9 cellular contexts compared by ENCODE assay signal in genomic region chr7:127396184-127396583, GRCh38. TPM values are rescaled to one million over a fixed set of nuclear protein-coding genes. Genes with fewer than 3 reads are reported as not detected.
DNase-seq lines count a peak whose midpoint lies in the region; ATAC-seq and TF ChIP-seq lines count a peak whose summit lies in the region.
"Had no signal": no experiment of that assay in that cellular context is flagged by ENCODE, and none has a peak within 500 bp of the region (broad histone marks: within the 10 kb centered on the region; RNA-seq: fewer than 3 reads in every experiment).

No MANE protein-coding gene starts in this region.

- no peak overlapping the region for H2BK12ac ChIP-seq in mesenchymal stem cell (ENCODE audit: low read length in 2 of 2)

- H3K27ac ChIP-seq in mesenchymal stem cell (ENCODE audit: low read length, poor library complexity, severe bottlenecking), result no peak overlapping the region
- no peak overlapping the region for H3K27ac ChIP-seq in gastroesophageal sphincter
- H3K27ac ChIP-seq: BLaER1 treated with 17β-estradiol and CSF1 and Interleukin-3, amounts not matched to agents 10 nM and 100 nM had no signal

- no peak for TF ChIP-seq POLR2A in gastroesophageal sphincter (IDR thresholded peaks at IDR 0.05)

- H3K4me1 ChIP-seq in mesenchymal stem cell (ENCODE audit: control insufficient read depth, insufficient read depth, low read depth, low read length), result peaks cover 5% of the 10 kb centered on the region
- peaks cover 0 to 16% (median 2%) of the 10 kb centered on the region in 3 donors for H3K4me1 ChIP-seq in gastroesophageal sphincter

- H4K8ac ChIP-seq in mesenchymal stem cell (ENCODE audit: low read length), result no peak overlapping the region

- H3K4me3 ChIP-seq in mesenchymal stem cell (ENCODE audit: insufficient read depth in 1 of 2, low read depth in 1 of 2, low read length in 2 of 2), result no peak overlapping the region
- H3K4me3 ChIP-seq in gastroesophageal sphincter, result no peak overlapping the region
- H3K4me3 ChIP-seq: BLaER1 treated with 17β-estradiol and CSF1 and Interleukin-3, amounts not matched to agents 10 nM and 100 nM had no signal

- WGBS in mesenchymal stem cell, result 20% methylated on average over 1 of the region's 1 CpG
- 17% methylated on average over 1 of the region's 1 CpG; no CpG with 5 or more reads in 1 of the 2 donors for WGBS in gastroesophageal sphincter (ENCODE audit: low coverage in 1 of 2), 2 donors

- H3K36me3 ChIP-seq in mesenchymal stem cell (ENCODE audit: control insufficient read depth in 1 of 2, insufficient read depth in 2 of 2, low read depth in 1 of 2, low read length in 2 of 2), result no peaks in the 10 kb centered on the region
- no peaks in the 10 kb centered on the region for H3K36me3 ChIP-seq in gastroesophageal sphincter

- no peak overlapping the region for H2AFZ ChIP-seq in mesenchymal stem cell (ENCODE audit: low read depth, low read length)

- TF ChIP-seq CTCF in gastroesophageal sphincter (IDR thresholded peaks at IDR 0.05), result no peak

- ATAC-seq in HG02884 (IDR thresholded peaks at IDR 0.05; ENCODE audit: unreplicated experiment) (peak; percentile 28), gastroesophageal sphincter (no peak)

- no peak overlapping the region for H2BK15ac ChIP-seq in mesenchymal stem cell (ENCODE audit: low read depth, poor library complexity, severe bottlenecking)

- no peak overlapping the region for H4K91ac ChIP-seq in mesenchymal stem cell (ENCODE audit: low read length)

- peak overlapping the region in 1 of 2 experiments; percentile 59 for H3K23ac ChIP-seq in mesenchymal stem cell (ENCODE audit: low read length in 2 of 2)

- no peak overlapping the region for H3K14ac ChIP-seq in mesenchymal stem cell (ENCODE audit: low read length in 2 of 2)

- H2AK5ac ChIP-seq in mesenchymal stem cell (ENCODE audit: low read length, severe bottlenecking), result no peak overlapping the region

- H3K79me1 ChIP-seq in mesenchymal stem cell (replicated peaks; ENCODE audit: low read length, poor library complexity, severe bottlenecking), result peaks cover 1% of the 10 kb centered on the region

- TF ChIP-seq EP300 in gastroesophageal sphincter (IDR thresholded peaks at IDR 0.05), result no peak

- H3K9me3 ChIP-seq in mesenchymal stem cell (ENCODE audit: control insufficient read depth, low read length) (no peaks in the 10 kb centered on the region), gastroesophageal sphincter (no peaks in the 10 kb centered on the region)
- H3K9me3 ChIP-seq: BLaER1 treated with 17β-estradiol and CSF1 and Interleukin-3, amounts not matched to agents 10 nM and 100 nM had no signal

- no peak overlapping the region for H3K18ac ChIP-seq in mesenchymal stem cell (ENCODE audit: low read depth in 1 of 2, low read length in 2 of 2)

- peak; percentile 39 to 61 for DNase-seq in activated CD4-positive, alpha-beta T cell treated with anti-CD3 and anti-CD28 coated beads, Interleukin-2, amount 50 U/mL, for 48 hours
- no peak for DNase-seq in activated CD4-positive, alpha-beta T cell treated with anti-CD3 and anti-CD28 coated beads for 1 hour
- DNase-seq in RPMI7951 (ENCODE audit: low read depth), result peak; percentile 21
- DNase-seq in mesenchymal stem cell, result peak; percentile 45
- no peak for DNase-seq in NCI-H2196 (lab: John Stamatoyannopoulos, UW; ENCODE audit: unreplicated experiment)
- DNase-seq in SHP77 (lab: John Stamatoyannopoulos, UW), result no peak

- H3K27me3 ChIP-seq in mesenchymal stem cell (ENCODE audit: control insufficient read depth in 1 of 2, insufficient read depth in 1 of 2, low read length in 2 of 2), result peaks cover 7% of the 10 kb centered on the region in 2 experiments
- H3K27me3 ChIP-seq in gastroesophageal sphincter, result peaks cover 11% of the 10 kb centered on the region
- H3K27me3 ChIP-seq: BLaER1 treated with 17β-estradiol and CSF1 and Interleukin-3, amounts not matched to agents 10 nM and 100 nM had no signal

- H2BK120ac ChIP-seq in mesenchymal stem cell (ENCODE audit: low read depth, low read length), result no peak overlapping the region

- no peak overlapping the region for H3K9ac ChIP-seq in mesenchymal stem cell (ENCODE audit: low read length)
- H3K9ac ChIP-seq: BLaER1 treated with 17β-estradiol and CSF1 and Interleukin-3, amounts not matched to agents 10 nM and 100 nM had no signal

- no peak overlapping the region for H3K4me2 ChIP-seq in mesenchymal stem cell (ENCODE audit: low read length, poor library complexity, severe bottlenecking)

- no peak overlapping the region for H3K4ac ChIP-seq in mesenchymal stem cell (ENCODE audit: low read depth in 1 of 2, low read length in 2 of 2)

- no peak overlapping the region for H2BK5ac ChIP-seq in mesenchymal stem cell (ENCODE audit: low read depth, low read length, poor library complexity, severe bottlenecking)

RNA-seq across cellular contexts. Expression of gene ZNF800, which starts 3.7 kb away (rescaled TPM):
- 13.2 and 22.7 TPM in 2 replicates for total RNA-seq in RPMI7951 (2014; rRNA removed; shearing (Covaris generic))
- 23.8 TPM for polyA plus RNA-seq in mesenchymal stem cell (2013, experiment 1 of 2)
- 21.7 TPM for polyA plus RNA-seq in mesenchymal stem cell (2013, experiment 2 of 2)
- 10 to 100 TPM; 33.8 to 37.3 (median 35.1) TPM for total RNA-seq in gastroesophageal sphincter

Comparison
In these comparisons a context has a peak if more than half of its experiments do, and no peak if none do; other contexts are left out.
1. DNase-seq: peak in activated CD4-positive, alpha-beta T cell treated with anti-CD3 and anti-CD28 coated beads, Interleukin-2, amount 50 U/mL, for 48 hours (2 of 2), RPMI7951 (single experiment) and mesenchymal stem cell (single experiment); none in activated CD4-positive, alpha-beta T cell treated with anti-CD3 and anti-CD28 coated beads for 1 hour (single experiment), NCI-H2196 (single experiment) and SHP77 (0 of 2).